12 cellular contexts compared by ENCODE assay signal in genomic region chr11:64153831-64154230, GRCh38.
"Had no signal": no experiment of that assay in that cellular context is flagged by ENCODE, and none has a peak within 500 bp of the region (broad histone marks: within the 10 kb centered on the region; RNA-seq: fewer than 3 reads in every experiment).

No MANE protein-coding gene starts in this region.

- H3K27ac ChIP-seq: coronary artery, heart left ventricle, left lung, psoas muscle, thoracic aorta, upper lobe of right lung had no signal

- H3K27me3 Mint-ChIP-seq: activated naive CD8-positive, alpha-beta T cell had no signal

- H3K9me3 ChIP-seq: gastrocnemius medialis, heart left ventricle, left lung, psoas muscle, thoracic aorta, upper lobe of right lung had no signal

- H3K4me3 Mint-ChIP-seq: activated naive CD8-positive, alpha-beta T cell; mesothelial cell of epicardium; natural killer cell treated with Interleukin-12 subunit alpha and Interleukin-12 subunit beta and Interleukin-15 and Interleukin-18, amount 100 ng/mL, for 72 hours; stimulated activated memory B cell treated with anti-CD40 and anti-IgM and Interleukin-4, amounts not matched to agents 10 μg/mL and 1 μg/mL and 100 μg/mL, for 72 hours had no signal

- H3K36me3 Mint-ChIP-seq: activated naive CD8-positive, alpha-beta T cell; mesothelial cell of epicardium; natural killer cell treated with Interleukin-12 subunit alpha and Interleukin-12 subunit beta and Interleukin-15 and Interleukin-18, amount 100 ng/mL, for 72 hours; stimulated activated memory B cell treated with anti-CD40 and anti-IgM and Interleukin-4, amounts not matched to agents 10 μg/mL and 1 μg/mL and 100 μg/mL, for 72 hours had no signal

- H3K27ac Mint-ChIP-seq: activated naive CD8-positive, alpha-beta T cell; mesothelial cell of epicardium; natural killer cell treated with Interleukin-12 subunit alpha and Interleukin-12 subunit beta and Interleukin-15 and Interleukin-18, amount 100 ng/mL, for 72 hours; stimulated activated memory B cell treated with anti-CD40 and anti-IgM and Interleukin-4, amounts not matched to agents 10 μg/mL and 1 μg/mL and 100 μg/mL, for 72 hours had no signal

- H3K4me2 ChIP-seq: smooth muscle cell had no signal

- H3K36me3 ChIP-seq: gastrocnemius medialis, heart left ventricle, thoracic aorta, upper lobe of right lung had no signal

- H3K4me1 ChIP-seq: left lung, upper lobe of right lung had no signal

- H3K27me3 ChIP-seq: gastrocnemius medialis, heart left ventricle, left lung, upper lobe of right lung had no signal

- H3K4me3 ChIP-seq: coronary artery, gastrocnemius medialis, heart left ventricle, left lung, psoas muscle, smooth muscle cell, thoracic aorta, upper lobe of right lung had no signal

- DNase-seq: gastrocnemius medialis, left lung, psoas muscle, upper lobe of right lung had no signal

- H3K9me3 Mint-ChIP-seq: mesothelial cell of epicardium; natural killer cell treated with Interleukin-12 subunit alpha and Interleukin-12 subunit beta and Interleukin-15 and Interleukin-18, amount 100 ng/mL, for 72 hours; stimulated activated memory B cell treated with anti-CD40 and anti-IgM and Interleukin-4, amounts not matched to agents 10 μg/mL and 1 μg/mL and 100 μg/mL, for 72 hours had no signal
